ENCODE assay signal across 10 cellular contexts in genomic region chr9:120944434-120945125, GRCh38. TPM values are rescaled to one million over a fixed set of nuclear protein-coding genes. Genes with fewer than 3 reads are reported as not detected.
A peak's percentile ranks its signal among the peaks of the same experiment; 100 is the strongest.
DNase-seq lines count a peak whose midpoint lies in the region; ATAC-seq and TF ChIP-seq lines count a peak whose summit lies in the region.
"Had no signal": no experiment of that assay in that cellular context is flagged by ENCODE, and none has a peak within 500 bp of the region (broad histone marks: within the 10 kb centered on the region; RNA-seq: fewer than 3 reads in every experiment).

No MANE protein-coding gene starts in this region.

- no peak overlapping the region for H3K4me3 Mint-ChIP-seq in neural crest cell
- H3K4me3 Mint-ChIP-seq: central memory CD8-positive, alpha-beta T cell; T-helper 2 cell treated with Interferon-gamma antibody and Interleukin-4, amounts not matched to agents 5 μg/mL and 100 μg/mL, for 36 hours had no signal

- no peaks in the 10 kb centered on the region for H3K36me3 Mint-ChIP-seq in neural crest cell (ENCODE audit: low read depth)

- peak overlapping the region; percentile 54 for H3K27ac Mint-ChIP-seq in neural crest cell (ENCODE audit: unreplicated experiment)
- H3K27ac Mint-ChIP-seq: T-helper 2 cell treated with Interferon-gamma antibody and Interleukin-4, amounts not matched to agents 5 μg/mL and 100 μg/mL, for 36 hours had no signal

- H3K4me3 ChIP-seq in NT2/D1 (ENCODE audit: insufficient read length, low read depth) (no peak overlapping the region), uterus (no peak overlapping the region)

- no peak overlapping the region for H3K27ac ChIP-seq in uterus

- intact Hi-C loops in uterus (cut with DNase I; ENCODE audit: low total_unique reads) (no loop called here), head of caudate nucleus (cut with DNase I) (no loop called here)

- DNase-seq in NT2/D1 (ENCODE audit: low read depth, low spot score), result no peak
- DNase-seq in neural crest cell (ENCODE audit: low read depth, low spot score), result no peak
- DNase-seq in NCI-H748 (lab: John Stamatoyannopoulos, UW; ENCODE audit: unreplicated experiment), result no peak
- DNase-seq in uterus, result no peak
- DNase-seq in head of caudate nucleus, result no peak
- no peak for DNase-seq in DMS79 treated with DMSO at 0.1 percent for 48 hours (lab: John Stamatoyannopoulos, UW)

- no peak for TF ChIP-seq POLR2A in uterus (IDR thresholded peaks at IDR 0.05)

- no peaks in the 10 kb centered on the region for H3K9me3 ChIP-seq in NT2/D1 (ENCODE audit: insufficient read depth, low read length)
- no peaks in the 10 kb centered on the region for H3K9me3 ChIP-seq in uterus

- H3K4me1 ChIP-seq in NT2/D1 (ENCODE audit: insufficient read depth, insufficient read length), result peaks cover 4% of the 10 kb centered on the region
- H3K4me1 ChIP-seq in uterus, result peaks cover 0 to 6% of the 10 kb centered on the region in 2 donors

- no peak for TF ChIP-seq CTCF in neural crest cell (conservative IDR thresholded peaks at IDR 0.05)
- TF ChIP-seq CTCF in uterus (IDR thresholded peaks at IDR 0.05), result no peak

- H3K9me3 Mint-ChIP-seq in neural crest cell, result no peaks in the 10 kb centered on the region
- H3K9me3 Mint-ChIP-seq: central memory CD8-positive, alpha-beta T cell; T-helper 2 cell treated with Interferon-gamma antibody and Interleukin-4, amounts not matched to agents 5 μg/mL and 100 μg/mL, for 36 hours had no signal

- no peaks in the 10 kb centered on the region for H3K27me3 Mint-ChIP-seq in neural crest cell (ENCODE audit: low read depth)
- H3K27me3 Mint-ChIP-seq: central memory CD8-positive, alpha-beta T cell had no signal

- ATAC-seq in GM19324 (IDR thresholded peaks at IDR 0.05; ENCODE audit: low FRiP score, unreplicated experiment), result peak; percentile 85
- peak; percentile 90 for ATAC-seq in HG02973 (IDR thresholded peaks at IDR 0.05; ENCODE audit: unreplicated experiment)

- no peaks in the 10 kb centered on the region for H3K36me3 ChIP-seq in NT2/D1 (ENCODE audit: insufficient read depth, insufficient read length, low read length)
- H3K36me3 ChIP-seq in uterus, result no peaks in the 10 kb centered on the region

- peak overlapping the region; percentile 23 for H3K9ac ChIP-seq in NT2/D1 (ENCODE audit: insufficient read length, low read depth)

- no peaks in the 10 kb centered on the region for H3K27me3 ChIP-seq in NT2/D1 (ENCODE audit: insufficient read depth, insufficient read length)
- H3K27me3 ChIP-seq in uterus, result no peaks in the 10 kb centered on the region

- H3K4me1 Mint-ChIP-seq in neural crest cell, result peaks cover 19% of the 10 kb centered on the region
- H3K4me1 Mint-ChIP-seq: central memory CD8-positive, alpha-beta T cell had no signal

RNA-seq across cellular contexts. Expression of gene TRAF1, which starts 18.0 kb away (rescaled TPM):
- total RNA-seq in neural crest cell, result 3.5 and 3.8 TPM in 2 replicates
- 1 to 10 TPM in 2 of 4 donors, under 1 TPM in 2; 0.51 to 8.7 (median 2.6) TPM for total RNA-seq in uterus
